Comparison of ENCODE assay signal across 8 cellular contexts in genomic region chr17:5419356-5419958, GRCh38. TPM values are rescaled to one million over a fixed set of nuclear protein-coding genes. Genes with fewer than 3 reads are reported as not detected.
DNase-seq lines count a peak whose midpoint lies in the region; ATAC-seq, FAIRE-seq and TF ChIP-seq lines count a peak whose summit lies in the region.

Gene NUP88 (minus strand): TSS chr17:5419662. CDS start chr17:5419650, 12 bp downstream.

- WGBS in pancreas, 2 donors, result 0% methylated on average over 49 of the region's 49 CpGs

- peak; percentile 94 for DNase-seq in GM12864 (ENCODE audit: low read depth)
- peak; percentile 93 to 97 (median 93) for DNase-seq in NCI-H1417 (lab: John Stamatoyannopoulos, UW)
- DNase-seq in SW 1271 (lab: John Stamatoyannopoulos, UW), result peak; percentile 92 to 97
- peak; percentile 97 for DNase-seq in activated naive CD8-positive, alpha-beta T cell treated with anti-CD3 and anti-CD28 coated beads, Interleukin-2, amount 50 U/mL, for 16 hours (ENCODE audit: low read depth, low spot score)
- DNase-seq in Right ventricle myocardium inferior (ENCODE audit: missing footprints), result peak; percentile 97
- peak; percentile 86 to 98 (median 94) for DNase-seq in pancreas
- DNase-seq in tibial artery, result peak; percentile 96 to 97

- TF ChIP-seq CTCF in GM12864 (IDR thresholded peaks at IDR 0.05; ENCODE audit: low read depth, low read length, missing control alignments), result no peak
- no peak for TF ChIP-seq CTCF in pancreas (IDR thresholded peaks at IDR 0.05)
- no peak for TF ChIP-seq CTCF in tibial artery (IDR thresholded peaks at IDR 0.05)

- peaks cover 0 to 26% (median 11%) of the 10 kb centered on the region in 3 donors for H3K4me1 ChIP-seq in pancreas
- H3K4me1 ChIP-seq in tibial artery, result peaks cover 0 to 40% (median 32%) of the 10 kb centered on the region in 4 donors

- peak within 1 kb of the TSS; percentile 84 to 92 (median 86) for H3K27ac ChIP-seq in pancreas
- peak within 1 kb of the TSS; percentile 88 to 93 for H3K27ac ChIP-seq in tibial artery

- H3K4me3 ChIP-seq in GM12864 (ENCODE audit: low read depth, low read length) (peak within 1 kb of the TSS; percentile 89), pancreas (peak within 1 kb of the TSS; percentile 57 to 89 (median 75)), tibial artery (peak within 1 kb of the TSS; percentile 70 to 78)

- ATAC-seq in HG02759 (IDR thresholded peaks at IDR 0.05; ENCODE audit: unreplicated experiment) (peak; percentile 90), Right ventricle myocardium inferior (peak; percentile 99), pancreas (peak; percentile 93 to 98 (median 96))

- intact Hi-C loops in Right ventricle myocardium inferior (cut with DNase I), result no loop called here
- intact Hi-C loops in pancreas (cut with DNase I), result no loop called here
- intact Hi-C loops in tibial artery (cut with DNase I; ENCODE audit: low total_unique reads), result no loop called here

- FAIRE-seq in pancreas (lab: Jason Lieb, UNC), result no peak

- H3K9me3 ChIP-seq in pancreas (no peaks in the 10 kb centered on the region), tibial artery (no peaks in the 10 kb centered on the region)

- H3K27me3 ChIP-seq in pancreas (no peaks in the 10 kb centered on the region), tibial artery (no peaks in the 10 kb centered on the region)

- H3K36me3 ChIP-seq in pancreas (peaks cover 0 to 30% (median 0%) of the 10 kb centered on the region in 3 donors), tibial artery (peaks cover 22 to 60% (median 33%) of the 10 kb centered on the region in 3 donors)

RNA-seq across cellular contexts. Expression of gene NUP88, which starts in this region (rescaled TPM):
- total RNA-seq in Right ventricle myocardium inferior (34.2 TPM), pancreas (10 to 100 TPM; 13.1 to 28.4 (median 24.0) TPM)
- 10 to 100 TPM; 38.1 to 41.0 TPM for polyA plus RNA-seq in pancreas

Comparison
In these comparisons a context has a peak if more than half of its experiments do, and no peak if none do; other contexts are left out.
1. Peak in every context shown above with its lines: DNase-seq, ATAC-seq, H3K4me3 ChIP-seq and H3K27ac ChIP-seq.